ENCODE assay signal across 9 cellular contexts in the genomic region with DNA sequence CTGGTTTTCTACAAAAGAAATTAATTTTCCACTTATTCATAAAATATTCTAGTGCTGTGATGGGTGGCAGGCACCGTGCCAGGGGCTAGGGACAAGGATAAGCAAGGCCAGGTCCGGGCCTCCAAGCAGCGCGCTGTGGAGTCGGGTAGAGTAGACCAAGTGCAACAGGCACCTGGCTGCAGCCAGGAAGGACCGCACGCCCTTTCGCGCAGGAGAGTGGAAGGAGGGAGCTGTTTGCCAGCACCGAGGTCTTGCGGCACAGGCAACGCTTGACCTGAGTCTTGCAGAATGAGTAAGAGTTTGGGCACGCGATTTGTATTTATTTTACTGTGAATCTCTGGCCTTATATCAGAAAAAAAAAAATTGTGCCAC. TPM values are rescaled to one million over a fixed set of nuclear protein-coding genes. Genes with fewer than 3 reads are reported as not detected.
A peak's percentile ranks its signal among the peaks of the same experiment; 100 is the strongest.
DNase-seq lines count a peak whose midpoint lies in the region; ATAC-seq and TF ChIP-seq lines count a peak whose summit lies in the region.
"Had no signal": no experiment of that assay in that cellular context is flagged by ENCODE, and none has a peak within 500 bp of the region (broad histone marks: within the 10 kb centered on the region; RNA-seq: fewer than 3 reads in every experiment).

A gene with protein sequence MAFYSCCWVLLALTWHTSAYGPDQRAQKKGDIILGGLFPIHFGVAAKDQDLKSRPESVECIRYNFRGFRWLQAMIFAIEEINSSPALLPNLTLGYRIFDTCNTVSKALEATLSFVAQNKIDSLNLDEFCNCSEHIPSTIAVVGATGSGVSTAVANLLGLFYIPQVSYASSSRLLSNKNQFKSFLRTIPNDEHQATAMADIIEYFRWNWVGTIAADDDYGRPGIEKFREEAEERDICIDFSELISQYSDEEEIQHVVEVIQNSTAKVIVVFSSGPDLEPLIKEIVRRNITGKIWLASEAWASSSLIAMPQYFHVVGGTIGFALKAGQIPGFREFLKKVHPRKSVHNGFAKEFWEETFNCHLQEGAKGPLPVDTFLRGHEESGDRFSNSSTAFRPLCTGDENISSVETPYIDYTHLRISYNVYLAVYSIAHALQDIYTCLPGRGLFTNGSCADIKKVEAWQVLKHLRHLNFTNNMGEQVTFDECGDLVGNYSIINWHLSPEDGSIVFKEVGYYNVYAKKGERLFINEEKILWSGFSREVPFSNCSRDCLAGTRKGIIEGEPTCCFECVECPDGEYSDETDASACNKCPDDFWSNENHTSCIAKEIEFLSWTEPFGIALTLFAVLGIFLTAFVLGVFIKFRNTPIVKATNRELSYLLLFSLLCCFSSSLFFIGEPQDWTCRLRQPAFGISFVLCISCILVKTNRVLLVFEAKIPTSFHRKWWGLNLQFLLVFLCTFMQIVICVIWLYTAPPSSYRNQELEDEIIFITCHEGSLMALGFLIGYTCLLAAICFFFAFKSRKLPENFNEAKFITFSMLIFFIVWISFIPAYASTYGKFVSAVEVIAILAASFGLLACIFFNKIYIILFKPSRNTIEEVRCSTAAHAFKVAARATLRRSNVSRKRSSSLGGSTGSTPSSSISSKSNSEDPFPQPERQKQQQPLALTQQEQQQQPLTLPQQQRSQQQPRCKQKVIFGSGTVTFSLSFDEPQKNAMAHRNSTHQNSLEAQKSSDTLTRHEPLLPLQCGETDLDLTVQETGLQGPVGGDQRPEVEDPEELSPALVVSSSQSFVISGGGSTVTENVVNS (plus strand): TSS at position 148 of the 372 bp plus-strand sequence. CDS start 70,522 bp downstream, outside the sequence.

- H4K20me1 ChIP-seq in GM23248 (ENCODE audit: insufficient read depth) (no peaks in the 10 kb centered on the region), MM.1S (ENCODE audit: insufficient read depth, low read length) (no peaks in the 10 kb centered on the region)

- H3K9me3 Mint-ChIP-seq in CD14-positive monocyte, result peaks cover 0 to 18% (median 5%) of the 10 kb centered on the region in 7 donors

- no peaks in the 10 kb centered on the region for H3F3A ChIP-seq in GM23248 (ENCODE audit: insufficient read depth)
- no peaks in the 10 kb centered on the region for H3F3A ChIP-seq in MM.1S (ENCODE audit: insufficient read depth, low read length)

- intact Hi-C loops in CD14-positive monocyte (cut with micrococcal nuclease), result no loop called here

- in situ Hi-C loops in GM23248 (cut with MboI), result no loop called here

- H3K4me2 ChIP-seq in GM23248 (ENCODE audit: unreplicated experiment), result no peak within 1 kb of the TSS
- H3K4me2 ChIP-seq in MM.1S (ENCODE audit: low read depth, low read length), result no peak within 1 kb of the TSS

- H3K4me3 Mint-ChIP-seq in CD14-positive monocyte, result peak within 1 kb of the TSS; percentile 88 to 97

- no peak within 1 kb of the TSS for H3K9ac ChIP-seq in GM23248
- H3K9ac ChIP-seq in MM.1S (ENCODE audit: low read length), result no peak within 1 kb of the TSS

- H3K27ac Mint-ChIP-seq in CD14-positive monocyte, result peak within 1 kb of the TSS in 3 of 7 donors; percentile 38 to 51 (median 45)

- H3K4me1 ChIP-seq in GM23248 (ENCODE audit: insufficient read depth) (no peaks in the 10 kb centered on the region), mesodermal cell (ENCODE audit: control insufficient read depth, insufficient read depth, low read length, poor library complexity, severe bottlenecking) (no peaks in the 10 kb centered on the region), MM.1S (ENCODE audit: low read length) (no peaks in the 10 kb centered on the region)

- no peak for ATAC-seq in HG02763 (IDR thresholded peaks at IDR 0.05; ENCODE audit: unreplicated experiment)
- no peak for ATAC-seq in GM21786 (IDR thresholded peaks at IDR 0.05; ENCODE audit: unreplicated experiment)

- H3K79me2 ChIP-seq in GM23248 (ENCODE audit: insufficient read depth) (no peaks in the 10 kb centered on the region), MM.1S (ENCODE audit: low read length) (no peaks in the 10 kb centered on the region)

- WGBS in GM23248 (ENCODE audit: low coverage in 1 of 2, low lambda C conversion rate in 2 of 2, missing lambda C conversion rate in 2 of 2), 2 experiments, result 11 to 15% methylated on average over 14 of the region's 14 CpGs
- WGBS in mesodermal cell (ENCODE audit: insufficient coverage in 2 of 2), 2 experiments, result 12 to 13% methylated on average over 13 of the region's 14 CpGs

- DNase-seq in CD14-positive monocyte (ENCODE audit: low spot score), result no peak
- peak; percentile 15 for DNase-seq in GM23248
- no peak for DNase-seq in coronary artery (ENCODE audit: low spot score)
- no peak for DNase-seq in retina
- no peak for DNase-seq in MM.1S

- H3K27me3 Mint-ChIP-seq in CD14-positive monocyte (ENCODE audit: low read depth in 3 of 3), result peaks cover 45 to 70% (median 53%) of the 10 kb centered on the region in 3 donors

- no peaks in the 10 kb centered on the region for H3K36me3 ChIP-seq in GM23248 (ENCODE audit: low read depth)
- no peaks in the 10 kb centered on the region for H3K36me3 ChIP-seq in mesodermal cell (ENCODE audit: control insufficient read depth, insufficient read depth, low read length)
- H3K36me3 ChIP-seq in MM.1S (replicated peaks; ENCODE audit: insufficient read depth, low read length), result no peaks in the 10 kb centered on the region

- H3K4me1 Mint-ChIP-seq in CD14-positive monocyte, result peaks cover 13% of the 10 kb centered on the region

- peaks cover 8% of the 10 kb centered on the region in 2 donors for H3K36me3 Mint-ChIP-seq in CD14-positive monocyte

- H3K9me3 ChIP-seq in GM23248 (ENCODE audit: low read depth) (no peaks in the 10 kb centered on the region), mesodermal cell (ENCODE audit: control insufficient read depth, low read length) (no peaks in the 10 kb centered on the region), MM.1S (replicated peaks; ENCODE audit: insufficient read depth, low read length) (no peaks in the 10 kb centered on the region)

- H2AFZ ChIP-seq in GM23248 (no peak within 1 kb of the TSS), MM.1S (ENCODE audit: low read length) (no peak within 1 kb of the TSS)

- TF ChIP-seq CTCF in CD14-positive monocyte (IDR thresholded peaks at IDR 0.05), result no peak
- TF ChIP-seq CTCF in coronary artery (IDR thresholded peaks at IDR 0.05), result no peak
- no peak for TF ChIP-seq CTCF in MM.1S (IDR thresholded peaks at IDR 0.05; ENCODE audit: low read length)

- H3K27me3 ChIP-seq in GM23248 (replicated peaks; ENCODE audit: insufficient read depth) (peaks cover 32% of the 10 kb centered on the region), MM.1S (replicated peaks; ENCODE audit: insufficient read depth, low read length) (no peaks in the 10 kb centered on the region)

- no peak within 1 kb of the TSS for H3K4me3 ChIP-seq in GM23248
- H3K4me3 ChIP-seq in coronary artery, result peak within 1 kb of the TSS; percentile 54
- peak within 1 kb of the TSS; percentile 24 for H3K4me3 ChIP-seq in mesodermal cell (ENCODE audit: extremely low read depth, insufficient read depth, low read length, poor library complexity, severe bottlenecking)
- no peak within 1 kb of the TSS for H3K4me3 ChIP-seq in MM.1S (ENCODE audit: low read length)

- no peak within 1 kb of the TSS for H3K27ac ChIP-seq in GM23248
- no peak within 1 kb of the TSS for H3K27ac ChIP-seq in coronary artery
- H3K27ac ChIP-seq in mesodermal cell (ENCODE audit: low read depth, low read length, severe bottlenecking), result no peak within 1 kb of the TSS
- H3K27ac ChIP-seq in MM.1S (ENCODE audit: low read length), result no peak within 1 kb of the TSS

- no peaks in the 10 kb centered on the region for H3K9me2 ChIP-seq in GM23248 (ENCODE audit: insufficient read depth)
- H3K9me2 ChIP-seq in MM.1S (replicated peaks; ENCODE audit: insufficient read depth, low read length), result no peaks in the 10 kb centered on the region

RNA-seq across cellular contexts. Expression of the gene that starts here (rescaled TPM):
- not detected for polyA plus RNA-seq in CD14-positive monocyte
- not detected in 2 replicates for total RNA-seq in GM23248 (2014; rRNA removed; shearing (Covaris generic))
- polyA plus RNA-seq in GM23248 (2016; fragmentation: Nextera tagmentation; extraction: Ambion mirVana), result not detected in 2 replicates
- not detected for polyA plus RNA-seq in mesodermal cell (2013, experiment 1 of 2)
- not detected for polyA plus RNA-seq in mesodermal cell (2013, experiment 2 of 2)
- polyA plus RNA-seq: esophagus had no signal

Comparison
In these comparisons a context has a peak if more than half of its experiments do, and no peak if none do; other contexts are left out.
1. Peak in DNase-seq in GM23248; RNA of the gene not detected or under 1 TPM.
2. H3K4me3 ChIP-seq: peak in coronary artery (single experiment) and mesodermal cell (single experiment); none in GM23248 (single experiment) and MM.1S (single experiment).